In genomic region chr10:133356953-133357292, GRCh38 we compare ENCODE assay signal across 9 cellular contexts. TPM values are rescaled to one million over a fixed set of nuclear protein-coding genes. Genes with fewer than 3 reads are reported as not detected.
A peak's percentile ranks its signal among the peaks of the same experiment; 100 is the strongest.
DNase-seq lines count a peak whose midpoint lies in the region; ATAC-seq, FAIRE-seq and TF ChIP-seq lines count a peak whose summit lies in the region.
"Had no signal": no experiment of that assay in that cellular context is flagged by ENCODE, and none has a peak within 500 bp of the region (broad histone marks: within the 10 kb centered on the region; RNA-seq: fewer than 3 reads in every experiment).

No MANE protein-coding gene starts in this region.

- H3K4me3 ChIP-seq in kidney (ENCODE audit: low read length in 2 of 2) (peak overlapping the region; percentile 24 to 54), subcutaneous abdominal adipose tissue (ENCODE audit: low read depth in 1 of 5, low read length in 5 of 5) (peak overlapping the region in 4 of 5 donors; percentile 62 to 70 (median 67)), thyroid gland (replicated peaks in 1 of 3) (peak overlapping the region in 1 of 3 donors; percentile 56)

- no peaks in the 10 kb centered on the region for H3K27me3 ChIP-seq in subcutaneous abdominal adipose tissue (ENCODE audit: control insufficient read depth in 5 of 5, insufficient read depth in 4 of 5, low read length in 5 of 5)
- no peaks in the 10 kb centered on the region for H3K27me3 ChIP-seq in thyroid gland

- peaks cover 0 to 11% of the 10 kb centered on the region in 2 donors for H3K4me1 ChIP-seq in kidney (ENCODE audit: control insufficient read depth in 1 of 2, insufficient read depth in 1 of 2, low read depth in 1 of 2, low read length in 2 of 2)
- H3K4me1 ChIP-seq in subcutaneous abdominal adipose tissue (ENCODE audit: control insufficient read depth in 5 of 5, insufficient read depth in 5 of 5, low read length in 5 of 5), result peaks cover 0 to 43% (median 18%) of the 10 kb centered on the region in 5 donors
- peaks cover 0 to 15% of the 10 kb centered on the region in 2 donors for H3K4me1 ChIP-seq in thyroid gland

- peaks cover 7% of the 10 kb centered on the region for H3K4me1 Mint-ChIP-seq in activated CD4-positive, alpha-beta T cell treated with anti-CD3 and anti-CD28 coated beads for 36 hours
- H3K4me1 Mint-ChIP-seq in activated naive CD8-positive, alpha-beta T cell (ENCODE audit: low read depth), result peaks cover 8% of the 10 kb centered on the region

- ATAC-seq in activated CD4-positive, alpha-beta T cell treated with anti-CD3 and anti-CD28 coated beads for 36 hours, result no peak
- ATAC-seq in HG02852 (IDR thresholded peaks at IDR 0.05; ENCODE audit: unreplicated experiment), result no peak

- no peaks in the 10 kb centered on the region for H3K27me3 Mint-ChIP-seq in activated CD4-positive, alpha-beta T cell treated with anti-CD3 and anti-CD28 coated beads for 36 hours
- H3K27me3 Mint-ChIP-seq in activated naive CD8-positive, alpha-beta T cell, result no peaks in the 10 kb centered on the region

- H3K36me3 Mint-ChIP-seq in activated CD4-positive, alpha-beta T cell treated with anti-CD3 and anti-CD28 coated beads for 36 hours (ENCODE audit: low read depth), result peaks cover 7% of the 10 kb centered on the region
- no peaks in the 10 kb centered on the region for H3K36me3 Mint-ChIP-seq in activated naive CD8-positive, alpha-beta T cell

- no peak for FAIRE-seq in kidney (lab: Jason Lieb, UNC)

- no peaks in the 10 kb centered on the region for H3K9me3 Mint-ChIP-seq in activated CD4-positive, alpha-beta T cell treated with anti-CD3 and anti-CD28 coated beads for 36 hours (ENCODE audit: low read depth)
- no peaks in the 10 kb centered on the region for H3K9me3 Mint-ChIP-seq in activated naive CD8-positive, alpha-beta T cell (ENCODE audit: low read depth)

- CTCF ChIA-PET in activated CD4-positive, alpha-beta T cell treated with anti-CD3 and anti-CD28 coated beads for 36 hours (lab: Charles Lee), result interaction anchor here (0.6 to 1.3 kb wide), 3 partner anchors 27 to 44 kb away, joined by 3 to 5 read pairs (median 3); no protein-coding TSS in a partner anchor

- H3K36me3 ChIP-seq in kidney (ENCODE audit: control insufficient read depth in 1 of 2, insufficient read depth in 2 of 2, low read length in 2 of 2) (no peaks in the 10 kb centered on the region), subcutaneous abdominal adipose tissue (ENCODE audit: control insufficient read depth in 5 of 5, insufficient read depth in 5 of 5, low read length in 5 of 5) (peaks cover 0 to 15% (median 4%) of the 10 kb centered on the region in 5 donors), thyroid gland (peaks cover 0 to 3% of the 10 kb centered on the region in 2 donors)

- no peak for TF ChIP-seq CTCF in kidney (IDR thresholded peaks at IDR 0.05; ENCODE audit: borderline replicate concordance, extremely low read depth, insufficient read depth)
- TF ChIP-seq CTCF in thyroid gland (IDR thresholded peaks at IDR 0.05), result no peak

- H3K27ac ChIP-seq in kidney (ENCODE audit: low read depth in 2 of 2, low read length in 2 of 2), result no peak overlapping the region
- no peak overlapping the region for H3K27ac ChIP-seq in subcutaneous abdominal adipose tissue (ENCODE audit: low read depth, low read length)
- no peak overlapping the region for H3K27ac ChIP-seq in thyroid gland

- no peaks in the 10 kb centered on the region for H3K9me3 ChIP-seq in kidney (ENCODE audit: control insufficient read depth in 1 of 2, low read length in 2 of 2)
- H3K9me3 ChIP-seq in subcutaneous abdominal adipose tissue (ENCODE audit: control insufficient read depth in 5 of 5, low read length in 5 of 5), result peaks cover 0 to 2% (median 0%) of the 10 kb centered on the region in 5 donors
- no peaks in the 10 kb centered on the region for H3K9me3 ChIP-seq in thyroid gland

- H3K27ac Mint-ChIP-seq in activated CD4-positive, alpha-beta T cell treated with anti-CD3 and anti-CD28 coated beads for 36 hours, result peak overlapping the region; percentile 60
- H3K27ac Mint-ChIP-seq in activated naive CD8-positive, alpha-beta T cell, result no peak overlapping the region

- peak overlapping the region in 1 of 2 donors; percentile 40 for H3K9ac ChIP-seq in kidney (ENCODE audit: low read length in 2 of 2)
- peak overlapping the region in 4 of 5 donors; percentile 51 to 73 (median 67) for H3K9ac ChIP-seq in subcutaneous abdominal adipose tissue (ENCODE audit: low read length in 5 of 5)

- 10 to 65% methylated on average over 2 to 8 of the region's 17 CpGs for WGBS in thyroid gland, 2 donors

- POLR2A ChIA-PET in activated CD4-positive, alpha-beta T cell treated with anti-CD3 and anti-CD28 coated beads for 36 hours (lab: Charles Lee), result interaction anchor here (0.7 to 1.2 kb wide), 2 partner anchors 10 to 49 kb away, joined by 3 read pairs; partner anchors contain the start of gene PRAP1

- peak overlapping the region; percentile 77 for H3K4me3 Mint-ChIP-seq in activated CD4-positive, alpha-beta T cell treated with anti-CD3 and anti-CD28 coated beads for 36 hours
- H3K4me3 Mint-ChIP-seq in activated naive CD8-positive, alpha-beta T cell, result peak overlapping the region; percentile 75

- DNase-seq in activated CD4-positive, alpha-beta T cell treated with anti-CD3 and anti-CD28 coated beads for 36 hours, result peak; percentile 27
- DNase-seq in activated CD4-positive, alpha-beta T cell treated with anti-CD3 and anti-CD28 coated beads for 48 hours, result no peak
- no peak for DNase-seq in kidney
- DNase-seq in thyroid gland, result no peak
- DNase-seq in stimulated activated CD4-positive, alpha-beta T cell treated with anti-CD3 and anti-CD28 coated beads, Interleukin-4, amount 100 ng/mL, for 24 hours, result no peak
- DNase-seq: COR-L47 had no signal

- TF ChIP-seq POLR2A in thyroid gland (IDR thresholded peaks at IDR 0.05), result no peak

- intact Hi-C loops in activated CD4-positive, alpha-beta T cell treated with anti-CD3 and anti-CD28 coated beads for 36 hours (cut with DNase I, micrococcal nuclease), result loop anchor here (1.0 to 5.0 kb wide), 7 partner anchors 22 to 1050 kb away; partner anchors contain the start of genes MTG1 (in 1 of the 2), STK32C (in 1 of the 2), TUBGCP2 (in 1 of the 2) and ZNF511 (in 1 of the 2)
- intact Hi-C loops in kidney (cut with DNase I), result no loop called here
- intact Hi-C loops in thyroid gland (cut with DNase I), result no loop called here

RNA-seq across cellular contexts. Expression of gene FUOM, which starts 0.9 kb away (rescaled TPM):
- 10 to 100 TPM; 28.3 to 37.0 TPM for total RNA-seq in activated CD4-positive, alpha-beta T cell treated with anti-CD3 and anti-CD28 coated beads for 36 hours
- 17.5 TPM for total RNA-seq in kidney
- polyA plus RNA-seq in kidney (ENCODE audit: insufficient read depth, low read depth, low replicate concordance), result 118 TPM
- 10 to 100 TPM in 3 of 4 donors, 1 to 10 TPM in 1; 7.4 to 25.9 (median 18.9) TPM for total RNA-seq in thyroid gland

RNA-seq across cellular contexts. Expression of gene PRAP1, which starts 9.8 kb away (rescaled TPM):
- not detected for total RNA-seq in activated CD4-positive, alpha-beta T cell treated with anti-CD3 and anti-CD28 coated beads for 36 hours
- total RNA-seq in kidney (1.9 TPM), thyroid gland (not detected)
- 557 TPM for polyA plus RNA-seq in kidney (ENCODE audit: insufficient read depth, low read depth, low replicate concordance)

RNA-seq across cellular contexts. Expression of gene ECHS1, which starts 16.2 kb away (rescaled TPM):
- 10 to 100 TPM; 42.0 to 56.7 TPM for total RNA-seq in activated CD4-positive, alpha-beta T cell treated with anti-CD3 and anti-CD28 coated beads for 36 hours
- 85.6 TPM for total RNA-seq in kidney
- 599 TPM for polyA plus RNA-seq in kidney (ENCODE audit: insufficient read depth, low read depth, low replicate concordance)
- 100 to 1,000 TPM in 2 of 4 donors, 10 to 100 TPM in 2; 73.9 to 135 (median 99.5) TPM for total RNA-seq in thyroid gland

RNA-seq across cellular contexts. Expression of gene CALY, which starts 20.2 kb away (rescaled TPM):
- total RNA-seq in activated CD4-positive, alpha-beta T cell treated with anti-CD3 and anti-CD28 coated beads for 36 hours, result not detected
- 0.41 TPM for total RNA-seq in kidney
- polyA plus RNA-seq in kidney (ENCODE audit: insufficient read depth, low read depth, low replicate concordance), result 0.54 TPM
- 1 to 10 TPM in 1 of 4 donors, under 1 TPM in 1, not detected in 2; 0.13 to 1.5 TPM for total RNA-seq in thyroid gland

RNA-seq across cellular contexts. Expression of gene PAOX, which starts 22.1 kb away (rescaled TPM):
- 1 to 10 TPM; 3.0 to 6.2 TPM for total RNA-seq in activated CD4-positive, alpha-beta T cell treated with anti-CD3 and anti-CD28 coated beads for 36 hours
- total RNA-seq in kidney (7.0 TPM), thyroid gland (10 to 100 TPM in 2 of 4 donors, 1 to 10 TPM in 2; 3.5 to 11.0 (median 9.9) TPM)
- 14.4 TPM for polyA plus RNA-seq in kidney (ENCODE audit: insufficient read depth, low read depth, low replicate concordance)

Comparison
In these comparisons a context has a peak if more than half of its experiments do, and no peak if none do; other contexts are left out.
1. intact Hi-C loops: an anchor here in activated CD4-positive, alpha-beta T cell treated with anti-CD3 and anti-CD28 coated beads for 36 hours (1.0 to 5.0 kb wide); none called in kidney and thyroid gland.